Comparison of ENCODE assay signal across 18 cellular contexts in the genomic region with DNA sequence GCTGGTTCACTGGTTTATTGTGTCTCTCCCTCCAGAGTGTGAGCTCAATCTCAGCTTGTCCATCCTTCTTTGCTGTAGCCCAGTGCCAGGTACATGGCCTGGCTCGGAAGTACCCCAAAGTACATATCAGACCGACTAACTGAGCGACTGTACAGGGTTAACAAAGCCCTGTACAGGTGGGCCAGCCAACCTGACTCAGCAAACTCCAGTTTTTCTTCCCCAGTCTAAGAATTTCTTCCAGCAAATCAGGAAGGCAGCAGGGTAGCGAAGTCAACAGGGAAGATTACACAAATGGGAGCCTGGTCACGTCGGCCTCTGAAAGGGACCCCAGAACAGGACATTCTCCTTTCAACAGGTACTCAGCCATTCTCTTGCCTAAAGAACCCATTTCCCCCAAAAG. TPM values are rescaled to one million over a fixed set of nuclear protein-coding genes. Genes with fewer than 3 reads are reported as not detected.
DNase-seq lines count a peak whose midpoint lies in the region; ATAC-seq, FAIRE-seq and TF ChIP-seq lines count a peak whose summit lies in the region.
"Had no signal": no experiment of that assay in that cellular context is flagged by ENCODE, and none has a peak within 500 bp of the region (broad histone marks: within the 10 kb centered on the region; RNA-seq: fewer than 3 reads in every experiment).

No MANE protein-coding gene starts in this region.

- H3K4me1 Mint-ChIP-seq in HFFc6 (ENCODE audit: low read depth), result peaks cover 62% of the 10 kb centered on the region
- H3K4me1 Mint-ChIP-seq in stimulated activated memory B cell treated with anti-CD40 and anti-IgM and Interleukin-4, amounts not matched to agents 10 μg/mL and 1 μg/mL and 100 μg/mL, for 72 hours, result peaks cover 38% of the 10 kb centered on the region

- TSS peak; percentile 9 for BruUV-seq in K562 (replicated peaks; lab: Mats Ljungman, UMichigan)

- H3K4me2 ChIP-seq in K562 (ENCODE audit: insufficient read depth, low read length), result no peak overlapping the region

- TF ChIP-seq CTCF in HFFc6 (IDR thresholded peaks at IDR 0.05), result no peak
- TF ChIP-seq CTCF in K562 (IDR thresholded peaks at IDR 0.05 in 2 of 3, conservative IDR thresholded peaks at IDR 0.05 in 1 of 3; ENCODE audit: insufficient read depth in 2 of 3, low read depth in 1 of 3, low read length in 3 of 3), result no peak
- TF ChIP-seq CTCF in lower lobe of right lung (IDR thresholded peaks at IDR 0.05), result no peak

- in situ Hi-C loops in K562 (cut with MboI), result no loop called here

- H3K4me3 ChIP-seq in K562 (no peak overlapping the region), lower lobe of right lung (no peak overlapping the region)
- H3K4me3 ChIP-seq: Peyer's patch had no signal

- H3K9me3 ChIP-seq in K562 (replicated peaks; ENCODE audit: control insufficient read depth, insufficient read depth, low read depth, low read length) (no peaks in the 10 kb centered on the region), lower lobe of right lung (no peaks in the 10 kb centered on the region)
- H3K9me3 ChIP-seq: Peyer's patch had no signal

- H3K27ac ChIP-seq in K562 (ENCODE audit: extremely low read depth, low read depth, low read length) (peak overlapping the region; percentile 40; the same call in 1 of the 3 replicates), lower lobe of right lung (no peak overlapping the region)
- H3K27ac ChIP-seq: C4-2B had no signal

- TF ChIP-seq POLR2A in K562 (conservative IDR thresholded peaks at IDR 0.05), result no peak

- no peak overlapping the region for H3K9ac ChIP-seq in K562 (ENCODE audit: insufficient read depth in 1 of 2, low read depth in 2 of 2, low read length in 2 of 2)

- no peak for DNase-seq in HFFc6
- DNase-seq in K562 (ENCODE audit: extremely low read depth in 1 of 4, low spot score in 3 of 4), result no peak
- peak; percentile 4 for DNase-seq in lower lobe of right lung
- no peak for DNase-seq in COR-L47 (lab: John Stamatoyannopoulos, UW)
- DNase-seq: activated CD8-positive, alpha-beta memory T cell treated with anti-CD3 and anti-CD28 coated beads for 24 hours; activated effector memory CD4-positive, alpha-beta T cell treated with Interleukin-2 at 50 U/mL for 16 hours; aorta; hypothalamus; left cardiac atrium; MV-4-11; NCI-H748 treated with DMSO at 0.1 percent for 48 hours; Peyer's patch; SW 1271 had no signal

- peaks cover 18% of the 10 kb centered on the region for H3K36me3 Mint-ChIP-seq in HFFc6 (ENCODE audit: low read depth)
- peaks cover 35% of the 10 kb centered on the region for H3K36me3 Mint-ChIP-seq in stimulated activated memory B cell treated with anti-CD40 and anti-IgM and Interleukin-4, amounts not matched to agents 10 μg/mL and 1 μg/mL and 100 μg/mL, for 72 hours

- no peak for FAIRE-seq in K562 (lab: Jason Lieb, UNC)

- peaks cover 100% of the 10 kb centered on the region for H3K79me2 ChIP-seq in K562 (ENCODE audit: control insufficient read depth, insufficient read depth, low read length)

- H4K20me1 ChIP-seq in K562 (replicated peaks; ENCODE audit: control insufficient read depth, insufficient read depth, low read length), result peaks cover 55% of the 10 kb centered on the region

- POLR2A ChIA-PET in K562 (lab: Yijun Ruan, JAX), result interaction anchor here (0.7 to 7.5 kb wide), 8 partner anchors 8 to 58 kb away, joined by 3 to 70 read pairs (median 4); no protein-coding TSS in a partner anchor

- intact Hi-C loops in K562 (cut with micrococcal nuclease), result no loop called here
- intact Hi-C loops in lower lobe of right lung (cut with DNase I), result no loop called here

- H3K27me3 ChIP-seq in K562 (ENCODE audit: control insufficient read depth in 2 of 2, insufficient read depth in 2 of 2, low read length in 2 of 2) (no peaks in the 10 kb centered on the region), lower lobe of right lung (ENCODE audit: low read depth) (no peaks in the 10 kb centered on the region)
- H3K27me3 ChIP-seq: Peyer's patch had no signal

- 95% methylated on average over 5 of the region's 6 CpGs for WGBS in K562 (ENCODE audit: insufficient coverage, low coverage, missing lambda C conversion rate)

- no peak overlapping the region for H3K4me3 Mint-ChIP-seq in HFFc6
- H3K4me3 Mint-ChIP-seq in stimulated activated memory B cell treated with anti-CD40 and anti-IgM and Interleukin-4, amounts not matched to agents 10 μg/mL and 1 μg/mL and 100 μg/mL, for 72 hours, result no peak overlapping the region
- H3K4me3 Mint-ChIP-seq: dendritic cell treated with granulocyte-macrophage colony-stimulating factor and Interleukin-4, amounts not matched to agents 40 ng/mL and 50 ng/mL, for 4 days had no signal

- no peak for TF ChIP-seq EP300 in K562 (IDR thresholded peaks at IDR 0.05; ENCODE audit: low read length)

- H2AFZ ChIP-seq in K562 (ENCODE audit: low read depth, low read length), result no peak overlapping the region

- no peak for TF ChIP-seq RAD21 in K562 (CRISPR knock-in tag; conservative IDR thresholded peaks at IDR 0.05 in 1 of 2, IDR thresholded peaks at IDR 0.05 in 1 of 2)

- H3K9me1 ChIP-seq in K562 (ENCODE audit: control insufficient read depth, insufficient read depth, low read length), result peaks cover 11% of the 10 kb centered on the region

- no peaks in the 10 kb centered on the region; the same call in none of the 2 replicates for H3K27me3 Mint-ChIP-seq in HFFc6 (ENCODE audit: insufficient read depth)
- no peaks in the 10 kb centered on the region for H3K27me3 Mint-ChIP-seq in stimulated activated memory B cell treated with anti-CD40 and anti-IgM and Interleukin-4, amounts not matched to agents 10 μg/mL and 1 μg/mL and 100 μg/mL, for 72 hours
- H3K27me3 Mint-ChIP-seq: dendritic cell treated with granulocyte-macrophage colony-stimulating factor and Interleukin-4, amounts not matched to agents 40 ng/mL and 50 ng/mL, for 4 days had no signal

- peaks cover 82% of the 10 kb centered on the region for H3K36me3 ChIP-seq in K562 (ENCODE audit: control insufficient read depth, insufficient read depth, low read length)
- H3K36me3 ChIP-seq in lower lobe of right lung, result no peaks in the 10 kb centered on the region

- peak overlapping the region; percentile 73 for H3K27ac Mint-ChIP-seq in HFFc6
- H3K27ac Mint-ChIP-seq in stimulated activated memory B cell treated with anti-CD40 and anti-IgM and Interleukin-4, amounts not matched to agents 10 μg/mL and 1 μg/mL and 100 μg/mL, for 72 hours, result peak overlapping the region; percentile 55

- ATAC-seq in K562, result no peak
- no peak for ATAC-seq in lower lobe of right lung
- no peak for ATAC-seq in stimulated activated memory B cell treated with anti-CD40 and anti-IgM and Interleukin-4, amounts not matched to agents 10 μg/mL and 1 μg/mL and 100 μg/mL, for 72 hours
- no peak for ATAC-seq in HG03520 (IDR thresholded peaks at IDR 0.05; ENCODE audit: unreplicated experiment)
- ATAC-seq in HG02642 (IDR thresholded peaks at IDR 0.05; ENCODE audit: poor library complexity, unreplicated experiment), result no peak
- ATAC-seq: left cardiac atrium had no signal

- CTCF ChIA-PET in K562 (lab: Yijun Ruan, JAX; ENCODE audit: low intra/inter-chr PET ratio), result no interaction called here

- peaks cover 49 to 57% of the 10 kb centered on the region in 2 experiments for H3K4me1 ChIP-seq in K562 (replicated peaks in 1 of 2; ENCODE audit: control insufficient read depth in 2 of 2, insufficient read depth in 2 of 2, low read length in 2 of 2)
- H3K4me1 ChIP-seq in lower lobe of right lung, result peaks cover 41% of the 10 kb centered on the region

- no peaks in the 10 kb centered on the region for H3K9me3 Mint-ChIP-seq in HFFc6
- no peaks in the 10 kb centered on the region for H3K9me3 Mint-ChIP-seq in stimulated activated memory B cell treated with anti-CD40 and anti-IgM and Interleukin-4, amounts not matched to agents 10 μg/mL and 1 μg/mL and 100 μg/mL, for 72 hours
- H3K9me3 Mint-ChIP-seq: dendritic cell treated with granulocyte-macrophage colony-stimulating factor and Interleukin-4, amounts not matched to agents 40 ng/mL and 50 ng/mL, for 4 days had no signal

RNA-seq across cellular contexts. Expression of a gene that starts 31.3 kb away (rescaled TPM):
- total RNA-seq in HFFc6 (2021; fragmentation: NEBNext Ultra II Directional; extraction: Animal tissue kit (Norgen Biotek cat#: 25700)), result 10 to 100 TPM; 27.8 to 38.3 (median 34.8) TPM
- 399 and 515 TPM in 2 replicates for total RNA-seq in K562 (2011; cell fraction: chromatin; rRNA removed; ENCODE audit: low replicate concordance)
- total RNA-seq in K562 (2011; cell fraction: nucleolus; rRNA removed), result 184 and 194 TPM in 2 replicates
- 232 and 241 TPM in 2 replicates for total RNA-seq in K562 (2011; cell fraction: nucleoplasm; rRNA removed)
- 51.8 and 62.6 TPM in 2 replicates for total RNA-seq in K562 (2014; rRNA removed)
- 71.9 and 79.2 TPM in 2 replicates for total RNA-seq in K562 (2014; rRNA removed; fragmentation: Illumina TruSeq; extraction: Trizol)
- total RNA-seq in K562 (2015; rRNA removed; fragmentation: Illumina TruSeq; extraction: Trizol), result 65.3 and 67.3 TPM in 2 replicates
- 129 and 148 TPM in 2 replicates for total RNA-seq in K562 (2021)
- 80.8 and 95.0 TPM in 2 replicates for polyA plus RNA-seq in K562 (2011; rRNA removed)
- 42.9 and 46.7 TPM in 2 replicates for polyA plus RNA-seq in K562 (2011; cell fraction: cytosol; rRNA removed)
- polyA plus RNA-seq in K562 (2011; cell fraction: nucleus; rRNA removed), result 147 and 184 TPM in 2 replicates
- 48.4 and 62.9 TPM in 2 replicates for polyA plus RNA-seq in K562 (2012)
- 97.2 and 121 TPM in 2 replicates for polyA plus RNA-seq in K562 (2014; fragmentation: Illumina TruSeq; extraction: Trizol)
- 10 to 100 TPM; 31.8 to 58.0 TPM for polyA plus RNA-seq in K562 (2014; fragmentation: Nextera tagmentation; extraction: Ambion mirVana)
- polyA plus RNA-seq in K562 (2014; rRNA removed), result 63.9 and 79.5 TPM in 2 replicates
- polyA minus RNA-seq in K562 (2011; rRNA and poly(A)+ RNA removed), result 140 and 160 TPM in 2 replicates
- 71.6 and 73.2 TPM in 2 replicates for polyA minus RNA-seq in K562 (2011; cell fraction: cytosol; rRNA and poly(A)+ RNA removed)
- polyA minus RNA-seq in K562 (2011; cell fraction: nucleus; rRNA and poly(A)+ RNA removed), result 125 and 198 TPM in 2 replicates
- 57.6 TPM for total RNA-seq in lower lobe of right lung
